In the genomic region with DNA sequence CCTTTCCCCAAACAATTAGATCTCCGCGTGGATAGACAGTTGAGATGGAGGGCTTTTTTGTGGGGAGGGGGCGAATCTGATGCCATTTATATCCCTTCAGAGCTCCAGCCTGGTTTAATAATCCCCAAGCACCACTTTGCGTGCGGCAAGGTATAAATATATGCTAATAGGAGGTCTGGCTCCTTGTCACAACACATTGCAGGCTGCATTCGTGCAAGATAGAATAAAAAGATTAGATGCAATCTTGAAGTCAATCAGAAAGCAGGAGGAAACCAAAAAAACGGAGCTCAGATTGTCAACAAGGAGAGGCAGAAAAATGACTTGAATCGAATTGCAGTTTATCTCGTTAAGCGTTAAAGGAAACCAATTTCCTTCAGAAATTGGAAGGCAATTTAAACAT, we compare ENCODE assay signal across 32 cellular contexts.
"Had no signal": no experiment of that assay in that cellular context is flagged by ENCODE, and none has a peak within 500 bp of the region (broad histone marks: within the 10 kb centered on the region; RNA-seq: fewer than 3 reads in every experiment).

No MANE protein-coding gene starts in this region.

- H3K27ac Mint-ChIP-seq: activated B cell treated with CpG ODN at 0.5 μM for 24 hours; activated CD8-positive, alpha-beta T cell treated with anti-CD3 and anti-CD28 coated beads for 36 hours; activated naive CD4-positive, alpha-beta T cell treated with anti-CD3 and anti-CD28 coated beads, Interleukin-2, amount 10 ng/mL, durations not matched to agents 7 days and 5 days; activated naive CD8-positive, alpha-beta T cell; activated T-helper 1 cell treated with anti-CD3 and anti-CD28 coated beads, Interleukin-12 subunit alpha, Interleukin-12 subunit beta, Interleukin-2, Interleukin-4 antibody, amounts not matched to agents 30 ng/mL and 10 ng/mL and 1 ng/mL, durations not matched to agents 14 hours and 24 hours and 36 hours; T-helper 1 cell treated with Interleukin-12 subunit alpha and Interleukin-12 subunit beta and Interleukin-4 antibody, amounts not matched to agents 30 μg/mL and 1 μg/mL, for 36 hours had no signal

- H3K9me3 Mint-ChIP-seq: activated CD8-positive, alpha-beta T cell treated with anti-CD3 and anti-CD28 coated beads for 36 hours; activated T-cell treated with anti-CD3 and anti-CD28 coated beads, Interleukin-2, amount 50 U/mL, for 4 hours; activated T-helper 1 cell treated with anti-CD3 and anti-CD28 coated beads, Interleukin-12 subunit alpha, Interleukin-12 subunit beta, Interleukin-2, Interleukin-4 antibody, amounts not matched to agents 30 ng/mL and 10 ng/mL and 1 ng/mL, durations not matched to agents 14 hours and 24 hours and 36 hours; T-helper 1 cell treated with Interleukin-12 subunit alpha and Interleukin-12 subunit beta and Interleukin-4 antibody, amounts not matched to agents 30 μg/mL and 1 μg/mL, for 36 hours had no signal

- H3K4me1 Mint-ChIP-seq: activated B cell treated with CpG ODN at 0.5 μM for 24 hours; activated naive CD4-positive, alpha-beta T cell treated with anti-CD3 and anti-CD28 coated beads, Interleukin-2, amount 10 ng/mL, durations not matched to agents 7 days and 5 days had no signal

- H3K27me3 ChIP-seq: ascending aorta, body of pancreas, MG63 had no signal

- H3K36me3 ChIP-seq: ascending aorta, MG63 had no signal

- H3K9me3 ChIP-seq: ascending aorta, body of pancreas, MG63 had no signal

- H3K4me1 ChIP-seq: ascending aorta, body of pancreas had no signal

- H3K36me3 Mint-ChIP-seq: activated naive CD4-positive, alpha-beta T cell treated with anti-CD3 and anti-CD28 coated beads, Interleukin-2, amount 10 ng/mL, durations not matched to agents 7 days and 5 days; activated naive CD8-positive, alpha-beta T cell had no signal

- ATAC-seq: body of pancreas had no signal

- H3K4me3 Mint-ChIP-seq: activated B cell treated with CpG ODN at 0.5 μM for 24 hours; activated CD8-positive, alpha-beta T cell treated with anti-CD3 and anti-CD28 coated beads for 36 hours; activated naive CD4-positive, alpha-beta T cell treated with anti-CD3 and anti-CD28 coated beads, Interleukin-2, amount 10 ng/mL, durations not matched to agents 7 days and 5 days; activated naive CD8-positive, alpha-beta T cell; activated T-cell treated with anti-CD3 and anti-CD28 coated beads, Interleukin-2, amount 50 U/mL, for 4 hours; activated T-helper 1 cell treated with anti-CD3 and anti-CD28 coated beads, Interleukin-12 subunit alpha, Interleukin-12 subunit beta, Interleukin-2, Interleukin-4 antibody, amounts not matched to agents 30 ng/mL and 10 ng/mL and 1 ng/mL, durations not matched to agents 14 hours and 24 hours and 36 hours; T-helper 1 cell treated with Interleukin-12 subunit alpha and Interleukin-12 subunit beta and Interleukin-4 antibody, amounts not matched to agents 30 μg/mL and 1 μg/mL, for 36 hours had no signal

- H3K4me3 ChIP-seq: ascending aorta, body of pancreas, MG63, PC-9 had no signal

- H3K27ac ChIP-seq: ascending aorta, body of pancreas, PC-9, RWPE1, VCaP had no signal

- DNase-seq: activated B cell treated with CpG ODN at 0.5 μM for 24 hours; activated CD4-positive, alpha-beta T cell treated with anti-CD3 and anti-CD28 coated beads for 4 hours; activated CD4-positive, alpha-beta T cell treated with anti-CD3 and anti-CD28 coated beads, Interleukin-2, amount 50 U/mL, for 1 hour; activated CD4-positive, CD25-positive, alpha-beta regulatory T cell treated with anti-CD3 and anti-CD28 coated beads, Interleukin-2, amount 50 U/mL, for 72 hours; activated CD8-positive, alpha-beta T cell treated with anti-CD3 and anti-CD28 coated beads for 36 hours; activated effector memory CD4-positive, alpha-beta T cell treated with Interleukin-2 at 50 U/mL for 16 hours; activated naive CD4-positive, alpha-beta T cell treated with anti-CD3 and anti-CD28 coated beads, Interleukin-2, amount 10 ng/mL, durations not matched to agents 7 days and 5 days; activated T-cell treated with anti-CD3 and anti-CD28 coated beads, Interleukin-2, amount 50 U/mL, for 4 hours; body of pancreas; cerebellar nuclear complex; Kasumi-1; KG1; MG63; NCI-H1048; NCI-H1105 treated with DMSO at 0.1 percent for 48 hours; NCI-H1436; NCI-H1694; NCI-H1930; NCI-H2081 treated with DMSO at 0.1 percent for 48 hours; NCI-H226; NCI-H446 treated with DMSO at 0.1 percent for 48 hours; NCI-H69; NK-92 treated with Interleukin-12 subunit alpha and Interleukin-12 subunit beta, amount 100 ng/mL, for 24 hours; PC-9; Right ventricle myocardium superior; T-helper 9 cell had no signal
